18 cellular contexts compared by ENCODE assay signal in the genomic region with DNA sequence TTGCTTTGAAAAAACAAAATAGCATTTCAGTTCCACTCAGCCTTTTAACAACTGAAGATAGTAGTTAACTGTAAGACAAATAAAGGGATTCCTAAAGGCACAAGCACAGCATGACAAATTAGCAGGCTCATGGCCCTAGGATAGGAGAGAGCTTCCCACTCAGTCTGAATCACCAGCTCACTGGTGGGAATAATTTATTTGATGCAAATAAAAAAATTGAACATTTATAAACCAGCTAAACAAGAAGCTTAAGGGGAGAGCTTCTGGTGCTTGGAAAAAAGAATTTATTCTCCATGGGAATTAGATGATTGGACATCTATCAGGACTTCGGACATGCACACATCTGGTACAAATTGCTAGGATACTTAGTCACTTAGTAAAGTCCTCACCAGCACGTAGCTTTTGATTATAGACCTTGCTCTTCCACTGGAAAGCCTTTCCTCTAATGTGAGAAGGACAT.
DNase-seq lines count a peak whose midpoint lies in the region; TF ChIP-seq lines count a peak whose summit lies in the region.
"Had no signal": no experiment of that assay in that cellular context is flagged by ENCODE, and none has a peak within 500 bp of the region (broad histone marks: within the 10 kb centered on the region; RNA-seq: fewer than 3 reads in every experiment).

No MANE protein-coding gene starts in this region.

- no peak overlapping the region for H3K4me3 ChIP-seq in skeletal muscle cell (ENCODE audit: low read depth, low read length)
- H3K4me3 ChIP-seq: cardiac muscle cell had no signal

- peaks cover 15% of the 10 kb centered on the region for H3K9me3 Mint-ChIP-seq in type B pancreatic cell
- H3K9me3 Mint-ChIP-seq: activated CD8-positive, alpha-beta T cell treated with anti-CD3 and anti-CD28 coated beads for 36 hours; T-helper 1 cell treated with Interleukin-12 subunit alpha and Interleukin-12 subunit beta and Interleukin-4 antibody, amounts not matched to agents 30 μg/mL and 1 μg/mL, for 36 hours had no signal

- peaks cover 14% of the 10 kb centered on the region for H3K4me1 Mint-ChIP-seq in type B pancreatic cell (ENCODE audit: unreplicated experiment)
- H3K4me1 Mint-ChIP-seq: activated naive CD8-positive, alpha-beta T cell treated with anti-CD3 and anti-CD28 coated beads for 36 hours; stimulated activated naive CD8-positive, alpha-beta T cell treated with anti-CD3 and anti-CD28 coated beads, Interleukin-15, amount 100 ng/mL, for 72 hours had no signal

- no peaks in the 10 kb centered on the region for H3K36me3 Mint-ChIP-seq in type B pancreatic cell
- H3K36me3 Mint-ChIP-seq: activated naive CD8-positive, alpha-beta T cell treated with anti-CD3 and anti-CD28 coated beads for 36 hours had no signal

- H3K4me3 Mint-ChIP-seq in type B pancreatic cell = no peak overlapping the region
- H3K4me3 Mint-ChIP-seq: activated CD8-positive, alpha-beta T cell treated with anti-CD3 and anti-CD28 coated beads for 36 hours; activated naive CD8-positive, alpha-beta T cell treated with anti-CD3 and anti-CD28 coated beads for 36 hours; H9; stimulated activated naive CD8-positive, alpha-beta T cell treated with anti-CD3 and anti-CD28 coated beads, Interleukin-15, amount 100 ng/mL, for 72 hours; T-helper 1 cell treated with Interleukin-12 subunit alpha and Interleukin-12 subunit beta and Interleukin-4 antibody, amounts not matched to agents 30 μg/mL and 1 μg/mL, for 36 hours had no signal

- no peak for TF ChIP-seq CTCF in type B pancreatic cell (conservative IDR thresholded peaks at IDR 0.05)

- DNase-seq in Ammon's horn (ENCODE audit: low spot score) = peak; percentile 52
- DNase-seq in LHCN-M2 (ENCODE audit: low read depth) = peak; percentile 43
- DNase-seq in fibroblast of gingiva (ENCODE audit: low read depth) = peak; percentile 31
- DNase-seq in skeletal muscle cell (ENCODE audit: low read depth) = peak; percentile 22
- no peak for DNase-seq in DMS79 treated with DMSO at 0.1 percent for 48 hours (lab: John Stamatoyannopoulos, UW)
- DNase-seq in effector CD4-positive, alpha-beta T cell = no peak
- DNase-seq in type B pancreatic cell (ENCODE audit: extremely low spot score, unreplicated experiment) = no peak
- no peak for DNase-seq in activated CD8-positive, alpha-beta memory T cell treated with anti-CD3 and anti-CD28 coated beads, Interleukin-2, amount 50 U/mL, for 48 hours
- DNase-seq: activated CD8-positive, alpha-beta T cell treated with anti-CD3 and anti-CD28 coated beads for 36 hours; activated naive CD8-positive, alpha-beta T cell treated with anti-CD3 and anti-CD28 coated beads for 36 hours; H9; hypothalamus; NCI-H1694 treated with DMSO at 0.1 percent for 48 hours; NCI-H446 treated with DMSO at 0.1 percent for 48 hours; retina; stimulated activated naive CD8-positive, alpha-beta T cell treated with anti-CD3 and anti-CD28 coated beads, Interleukin-15, amount 100 ng/mL, for 72 hours had no signal

- H3K27ac Mint-ChIP-seq in type B pancreatic cell = no peak overlapping the region
- H3K27ac Mint-ChIP-seq: activated CD8-positive, alpha-beta T cell treated with anti-CD3 and anti-CD28 coated beads for 36 hours; activated naive CD8-positive, alpha-beta T cell treated with anti-CD3 and anti-CD28 coated beads for 36 hours; H9; stimulated activated naive CD8-positive, alpha-beta T cell treated with anti-CD3 and anti-CD28 coated beads, Interleukin-15, amount 100 ng/mL, for 72 hours; T-helper 1 cell treated with Interleukin-12 subunit alpha and Interleukin-12 subunit beta and Interleukin-4 antibody, amounts not matched to agents 30 μg/mL and 1 μg/mL, for 36 hours had no signal

- H3K27me3 Mint-ChIP-seq in type B pancreatic cell = peaks cover 8% of the 10 kb centered on the region

Comparison
In these comparisons a context has a peak if more than half of its experiments do, and no peak if none do; other contexts are left out.
1. DNase-seq: peak in Ammon's horn (single experiment), LHCN-M2 (single experiment), fibroblast of gingiva (single experiment) and skeletal muscle cell (single experiment); none in DMS79 treated with DMSO at 0.1 percent for 48 hours (single experiment), effector CD4-positive, alpha-beta T cell (single experiment), type B pancreatic cell (single experiment) and activated CD8-positive, alpha-beta memory T cell treated with anti-CD3 and anti-CD28 coated beads, Interleukin-2, amount 50 U/mL, for 48 hours (single experiment).